ENCODE assay signal across 20 cellular contexts in the genomic region with DNA sequence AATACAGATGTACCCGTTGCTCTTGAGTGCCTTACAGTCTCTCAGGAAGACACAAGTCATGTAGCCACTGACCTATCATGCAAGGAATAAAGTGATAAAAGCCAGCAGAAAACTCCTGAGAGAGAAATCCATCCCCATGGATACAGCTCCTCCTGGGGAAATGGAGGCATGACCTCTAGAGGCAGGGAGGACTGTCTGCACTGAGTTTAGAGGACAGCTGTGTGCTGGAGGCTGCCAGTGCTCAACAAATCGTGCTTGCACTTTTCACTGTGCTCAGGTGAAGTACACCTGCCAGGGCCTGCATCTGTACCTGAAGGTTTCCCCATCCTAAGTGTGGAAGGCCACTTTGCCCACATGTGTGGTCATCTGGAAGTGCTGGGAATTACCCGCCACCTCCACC. TPM values are rescaled to one million over a fixed set of nuclear protein-coding genes. Genes with fewer than 3 reads are reported as not detected.
DNase-seq lines count a peak whose midpoint lies in the region; ATAC-seq and TF ChIP-seq lines count a peak whose summit lies in the region.
"Had no signal": no experiment of that assay in that cellular context is flagged by ENCODE, and none has a peak within 500 bp of the region (broad histone marks: within the 10 kb centered on the region; RNA-seq: fewer than 3 reads in every experiment).

No MANE protein-coding gene starts in this region.

- no peak for ATAC-seq in DND-41 (ENCODE audit: insufficient read depth, low read depth)
- ATAC-seq in Panc1, result no peak
- peak; percentile 16 for ATAC-seq in upper lobe of right lung
- ATAC-seq in activated CD4-positive, CD25-positive, alpha-beta regulatory T cell treated with anti-CD3 and anti-CD28 coated beads, Interleukin-2, amount 50 U/mL, for 24 hours, result no peak
- ATAC-seq: CD8-positive, alpha-beta T cell; GM12878 had no signal

- DNase-seq in DND-41 (no peak), Panc1 (ENCODE audit: low read depth, low spot score) (no peak), upper lobe of right lung (no peak), smooth muscle cell (lab: John Stamatoyannopoulos, UW; ENCODE audit: unreplicated experiment) (no peak)
- no peak for DNase-seq in activated CD8-positive, alpha-beta memory T cell treated with anti-CD3 and anti-CD28 coated beads, Interleukin-2, amount 50 U/mL, for 48 hours
- DNase-seq: C1 segment of cervical spinal cord; Caco-2; CD4-positive, CD25-positive, alpha-beta regulatory T cell; CD8-positive, alpha-beta T cell; DMS153; EL; GDM1; GOT3 had no signal

- no peak overlapping the region for H3K27ac ChIP-seq in DND-41 (ENCODE audit: low read length)
- H3K27ac ChIP-seq in Panc1 (ENCODE audit: low read length), result no peak overlapping the region
- H3K27ac ChIP-seq in upper lobe of right lung, result no peak overlapping the region
- no peak overlapping the region for H3K27ac ChIP-seq in smooth muscle cell (ENCODE audit: low read depth)

- H4K20me1 ChIP-seq in DND-41 (ENCODE audit: insufficient read depth, low read length) (no peaks in the 10 kb centered on the region), Loucy (ENCODE audit: insufficient read depth, low read length, poor library complexity, severe bottlenecking) (peaks cover 4% of the 10 kb centered on the region), smooth muscle cell (ENCODE audit: low read depth) (no peaks in the 10 kb centered on the region)

- no peaks in the 10 kb centered on the region for H3K36me3 ChIP-seq in DND-41 (ENCODE audit: insufficient read depth, low read length)
- H3K36me3 ChIP-seq in Loucy (ENCODE audit: insufficient read depth, low read length), result no peaks in the 10 kb centered on the region
- no peaks in the 10 kb centered on the region for H3K36me3 ChIP-seq in Panc1 (ENCODE audit: control insufficient read depth, insufficient read depth, low read length)
- H3K36me3 ChIP-seq in upper lobe of right lung, result no peaks in the 10 kb centered on the region
- H3K36me3 ChIP-seq in smooth muscle cell (ENCODE audit: low read depth), result no peaks in the 10 kb centered on the region
- H3K36me3 ChIP-seq: HAP-1 had no signal

- H3K4me3 ChIP-seq in DND-41 (ENCODE audit: low read depth in 1 of 2, low read length in 2 of 2), result no peak overlapping the region
- H3K4me3 ChIP-seq in Loucy (ENCODE audit: low read length, poor library complexity, severe bottlenecking), result no peak overlapping the region
- no peak overlapping the region for H3K4me3 ChIP-seq in Panc1 (ENCODE audit: low read depth in 2 of 2, low read length in 2 of 2)
- no peak overlapping the region for H3K4me3 ChIP-seq in upper lobe of right lung
- H3K4me3 ChIP-seq in smooth muscle cell, result no peak overlapping the region
- H3K4me3 ChIP-seq: GM12878, HAP-1 had no signal

- H3K9ac ChIP-seq in DND-41 (ENCODE audit: low read depth, low read length) (no peak overlapping the region), Loucy (ENCODE audit: low read depth, low read length, poor library complexity, severe bottlenecking) (no peak overlapping the region), smooth muscle cell (ENCODE audit: low read depth) (no peak overlapping the region)

- in situ Hi-C loops in Panc1 (cut with HindIII; ENCODE audit: low pct_unique_long_range_greater_than_20kb, low sequenced_read_pairs), result no loop called here

- no TSS peak for BruUV-seq in Panc1 (replicated peaks; lab: Mats Ljungman, UMichigan)

- no peaks in the 10 kb centered on the region for H3K4me1 ChIP-seq in DND-41 (ENCODE audit: insufficient read depth, low read length)
- no peaks in the 10 kb centered on the region for H3K4me1 ChIP-seq in Loucy (ENCODE audit: insufficient read depth, low read length, poor library complexity, severe bottlenecking)
- H3K4me1 ChIP-seq in Panc1 (ENCODE audit: control insufficient read depth, insufficient read depth, low read length), result no peaks in the 10 kb centered on the region
- H3K4me1 ChIP-seq in upper lobe of right lung, result no peaks in the 10 kb centered on the region
- H3K4me1 ChIP-seq in smooth muscle cell (ENCODE audit: low read depth), result no peaks in the 10 kb centered on the region
- H3K4me1 ChIP-seq: HAP-1 had no signal

- intact Hi-C loops in Panc1 (cut with micrococcal nuclease; ENCODE audit: unreplicated experiment) (no loop called here), upper lobe of right lung (cut with DNase I) (no loop called here)

- no peaks in the 10 kb centered on the region for H3K9me2 ChIP-seq in Loucy (replicated peaks; ENCODE audit: low read depth, low read length)

- H3K4me2 ChIP-seq in DND-41 (ENCODE audit: insufficient read depth, low read length) (no peak overlapping the region), Loucy (ENCODE audit: low read depth, low read length, poor library complexity, severe bottlenecking) (no peak overlapping the region), smooth muscle cell (no peak overlapping the region)

- WGBS in smooth muscle cell (ENCODE audit: low lambda C conversion rate), result 93% methylated on average over 3 of the region's 3 CpGs

- peak; percentile 34 for TF ChIP-seq CTCF in DND-41 (IDR thresholded peaks at IDR 0.05; ENCODE audit: borderline replicate concordance, extremely low read depth, low read length, poor library complexity, severe bottlenecking)
- TF ChIP-seq CTCF in Loucy (conservative IDR thresholded peaks at IDR 0.05; ENCODE audit: low read length), result 0 out of 2 replicates have a peak, but pooled peaks have one; percentile 18
- TF ChIP-seq CTCF in Panc1 (IDR thresholded peaks at IDR 0.05), result peak; percentile 27
- TF ChIP-seq CTCF in upper lobe of right lung (IDR thresholded peaks at IDR 0.05), result no peak
- no peak for TF ChIP-seq CTCF in smooth muscle cell (IDR thresholded peaks at IDR 0.05; ENCODE audit: borderline replicate concordance, insufficient read depth, poor library complexity, severe bottlenecking)

- H3K79me2 ChIP-seq in DND-41 (ENCODE audit: insufficient read depth, low read length) (no peaks in the 10 kb centered on the region), Loucy (ENCODE audit: insufficient read depth, low read length) (peaks cover 4% of the 10 kb centered on the region; the same call in 1 of the 2 replicates), smooth muscle cell (ENCODE audit: low read depth) (no peaks in the 10 kb centered on the region)

- H3F3A ChIP-seq in Loucy (ENCODE audit: low read depth) (no peaks in the 10 kb centered on the region), smooth muscle cell (ENCODE audit: low read depth) (no peaks in the 10 kb centered on the region)

- H2AFZ ChIP-seq in DND-41 (ENCODE audit: low read depth, low read length) (no peak overlapping the region), Loucy (ENCODE audit: low read length) (no peak overlapping the region), smooth muscle cell (ENCODE audit: low read depth) (no peak overlapping the region)

- CTCF ChIA-PET in Panc1 (lab: Charles Lee), result no interaction called here

- H3K27me3 ChIP-seq in DND-41 (ENCODE audit: insufficient read depth, low read length, poor library complexity), result no peaks in the 10 kb centered on the region
- no peaks in the 10 kb centered on the region for H3K27me3 ChIP-seq in Loucy (ENCODE audit: insufficient read depth, low read length, poor library complexity, severe bottlenecking)
- H3K27me3 ChIP-seq in Panc1 (ENCODE audit: control insufficient read depth, insufficient read depth, low read length), result peaks cover 2% of the 10 kb centered on the region; the same call in 1 of the 2 replicates
- H3K27me3 ChIP-seq in upper lobe of right lung, result no peaks in the 10 kb centered on the region
- H3K27me3 ChIP-seq in smooth muscle cell (ENCODE audit: low read depth), result no peaks in the 10 kb centered on the region

- H3K9me3 ChIP-seq in DND-41 (ENCODE audit: insufficient read depth, low read length, severe bottlenecking) (no peaks in the 10 kb centered on the region), Loucy (ENCODE audit: insufficient read depth, low read depth, low read length) (no peaks in the 10 kb centered on the region), Panc1 (ENCODE audit: control insufficient read depth, insufficient read depth, low read depth, low read length) (no peaks in the 10 kb centered on the region), upper lobe of right lung (no peaks in the 10 kb centered on the region), smooth muscle cell (replicated peaks; ENCODE audit: low read depth) (no peaks in the 10 kb centered on the region)
- H3K9me3 ChIP-seq: Caco-2, HAP-1 had no signal

- POLR2A ChIA-PET in Panc1 (lab: Charles Lee), result no interaction called here

RNA-seq across cellular contexts. Expression of gene CD93, which starts 12.1 kb away (rescaled TPM):
- total RNA-seq in Panc1 (2021; ENCODE audit: unreplicated experiment), result 0.10 TPM
- not detected for polyA plus RNA-seq in Panc1 (2012; ENCODE audit: insufficient read length)
- total RNA-seq in upper lobe of right lung, result 160 TPM
- total RNA-seq in smooth muscle cell, result not detected in 2 replicates
- polyA plus RNA-seq in smooth muscle cell, result not detected in 2 replicates
- total RNA-seq: A172, Caco-2 had no signal
- polyA plus RNA-seq: BJ had no signal

RNA-seq across cellular contexts. Expression of gene THBD, which starts 24.6 kb away (rescaled TPM):
- total RNA-seq in Panc1 (2021; ENCODE audit: unreplicated experiment) (0.26 TPM), upper lobe of right lung (104 TPM), smooth muscle cell (8.4 and 9.9 TPM in 2 replicates)
- polyA plus RNA-seq in Panc1 (2012; ENCODE audit: insufficient read length), result 0.11 TPM
- 10.0 and 10.5 TPM in 2 replicates for polyA plus RNA-seq in smooth muscle cell
- total RNA-seq: A673; CD4-positive, CD25-positive, alpha-beta regulatory T cell; GM12878 had no signal
- polyA plus RNA-seq: CD4-positive, CD25-positive, alpha-beta regulatory T cell; GM12878 had no signal

RNA-seq across cellular contexts. Expression of gene SSTR4, which starts 38.9 kb away (rescaled TPM):
- total RNA-seq in Panc1 (2021; ENCODE audit: unreplicated experiment) (not detected), upper lobe of right lung (not detected), smooth muscle cell (0.09 TPM in 1 of 2 replicates, not detected in the other)
- polyA plus RNA-seq in Panc1 (2012; ENCODE audit: insufficient read length), result not detected
- polyA plus RNA-seq in smooth muscle cell, result not detected in 2 replicates
- total RNA-seq: A172; A673; Caco-2; CD4-positive, CD25-positive, alpha-beta regulatory T cell; CD8-positive, alpha-beta T cell; GM12878 had no signal
- polyA plus RNA-seq: BJ; CD4-positive, CD25-positive, alpha-beta regulatory T cell; GM12878 had no signal

Comparison
In these comparisons a context has a peak if more than half of its experiments do, and no peak if none do; other contexts are left out.
1. CTCF ChIP-seq: peak in DND-41 (single experiment), Loucy (single experiment) and Panc1 (single experiment); none in upper lobe of right lung (single experiment) and smooth muscle cell (single experiment).
2. RNA of gene CD93, which starts 12.1 kb away (total RNA-seq): 160 TPM in upper lobe of right lung (single experiment); 0.10 TPM in Panc1 (single experiment) and not detected in smooth muscle cell; every median in the first group is over 100 times any median in the second.